In the genomic region with DNA sequence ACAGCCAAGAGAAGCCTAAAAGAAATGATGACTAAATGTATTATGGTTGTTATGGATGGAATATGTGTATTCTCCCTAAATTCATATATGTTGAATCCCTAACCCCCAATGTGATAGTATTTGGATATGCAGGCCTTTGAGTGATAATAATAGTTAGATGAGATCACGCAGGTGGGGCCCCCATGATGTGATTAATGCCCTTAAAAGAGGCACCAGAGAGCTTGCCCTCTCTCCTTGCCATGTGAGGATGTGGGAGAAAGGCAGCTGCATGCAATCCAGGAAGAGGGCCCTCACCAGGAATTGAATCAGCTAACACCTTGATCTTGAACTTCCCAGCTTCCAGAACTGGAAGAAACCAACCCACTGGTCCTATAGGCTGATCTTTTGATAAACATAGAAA, we compare ENCODE assay signal across 20 cellular contexts.
A peak's percentile ranks its signal among the peaks of the same experiment; 100 is the strongest.
DNase-seq lines count a peak whose midpoint lies in the region; ATAC-seq and TF ChIP-seq lines count a peak whose summit lies in the region.
"Had no signal": no experiment of that assay in that cellular context is flagged by ENCODE, and none has a peak within 500 bp of the region (broad histone marks: within the 10 kb centered on the region; RNA-seq: fewer than 3 reads in every experiment).

No MANE protein-coding gene starts in this region.

- no peak for ATAC-seq in HG02763 (IDR thresholded peaks at IDR 0.05; ENCODE audit: unreplicated experiment)
- ATAC-seq: GM12878, HCT116, HepG2 had no signal

- H3K9me3 Mint-ChIP-seq in glutamatergic neuron (ENCODE audit: unreplicated experiment) = peaks cover 18% of the 10 kb centered on the region

- H3K36me3 Mint-ChIP-seq in glutamatergic neuron (ENCODE audit: unreplicated experiment) = peaks cover 4% of the 10 kb centered on the region
- H3K36me3 Mint-ChIP-seq: CD14-positive monocyte; CD4-positive, alpha-beta memory T cell had no signal

- peaks cover 9% of the 10 kb centered on the region; the same call in 1 of the 2 replicates for H3K9me3 ChIP-seq in BLaER1
- peaks cover 11 to 34% (median 17%) of the 10 kb centered on the region in 11 experiments; a peak in 20 of 22 replicates for H3K9me3 ChIP-seq in BLaER1 treated with 17β-estradiol and CSF1 and Interleukin-3, amounts not matched to agents 10 nM and 100 nM (replicated peaks in 1 of 11)
- H3K9me3 ChIP-seq in HEK293 (ENCODE audit: control insufficient read depth, insufficient read depth, low read depth, low read length) = no peaks in the 10 kb centered on the region; the same call in 1 of the 2 replicates
- H3K9me3 ChIP-seq: BE2C had no signal

- peaks cover 39% of the 10 kb centered on the region for H3K4me1 Mint-ChIP-seq in glutamatergic neuron (ENCODE audit: low read depth, unreplicated experiment)
- H3K4me1 Mint-ChIP-seq: CD14-positive monocyte had no signal

- H3K36me3 ChIP-seq in BLaER1 = no peaks in the 10 kb centered on the region
- H3K36me3 ChIP-seq in BLaER1 treated with 17β-estradiol and CSF1 and Interleukin-3, amounts not matched to agents 10 nM and 100 nM = no peaks in the 10 kb centered on the region
- H3K36me3 ChIP-seq in HEK293 (ENCODE audit: control insufficient read depth in 2 of 2, insufficient read depth in 1 of 2, low read length in 2 of 2) = no peaks in the 10 kb centered on the region
- H3K36me3 ChIP-seq: BE2C had no signal

- H3K4me3 Mint-ChIP-seq in glutamatergic neuron (ENCODE audit: unreplicated experiment) = peak overlapping the region; percentile 66
- H3K4me3 Mint-ChIP-seq: CD14-positive monocyte; CD4-positive, alpha-beta memory T cell had no signal

- POLR2A ChIA-PET in HEK293 (lab: Yijun Ruan, JAX) = no interaction called here

- no peaks in the 10 kb centered on the region for H3K27me3 ChIP-seq in BLaER1
- H3K27me3 ChIP-seq in BLaER1 treated with 17β-estradiol and CSF1 and Interleukin-3, amounts not matched to agents 10 nM and 100 nM = no peaks in the 10 kb centered on the region
- H3K27me3 ChIP-seq: BE2C had no signal

- H3K4me3 ChIP-seq in BLaER1 (no peak overlapping the region), HEK293 (ENCODE audit: low read depth, low read length) (no peak overlapping the region)
- H3K4me3 ChIP-seq in BLaER1 treated with 17β-estradiol and CSF1 and Interleukin-3, amounts not matched to agents 10 nM and 100 nM = no peak overlapping the region
- H3K4me3 ChIP-seq: GM12878 had no signal

- H3K4me1 ChIP-seq in BLaER1 = peaks cover 14% of the 10 kb centered on the region
- H3K4me1 ChIP-seq in BLaER1 treated with 17β-estradiol and CSF1 and Interleukin-3, amounts not matched to agents 10 nM and 100 nM = peaks cover 6 to 26% (median 13%) of the 10 kb centered on the region in 10 experiments; a peak in 15 of 20 replicates
- no peaks in the 10 kb centered on the region; the same call in 1 of the 2 replicates for H3K4me1 ChIP-seq in HEK293 (ENCODE audit: control insufficient read depth, insufficient read depth, low read length)
- H3K4me1 ChIP-seq: BE2C had no signal

- H3K27ac Mint-ChIP-seq in glutamatergic neuron (ENCODE audit: unreplicated experiment) = peak overlapping the region; percentile 98
- H3K27ac Mint-ChIP-seq: CD14-positive monocyte had no signal

- no peak overlapping the region for H3K9ac ChIP-seq in BLaER1
- H3K9ac ChIP-seq in BLaER1 treated with 17β-estradiol and CSF1 and Interleukin-3, amounts not matched to agents 10 nM and 100 nM = no peak overlapping the region
- H3K9ac ChIP-seq: KMS-11 had no signal

- TF ChIP-seq CTCF in HEK293 (tag by site-specific recombination; IDR thresholded peaks at IDR 0.05) (no peak), glutamatergic neuron (IDR thresholded peaks at IDR 0.05; ENCODE audit: partially characterized antibody, unreplicated experiment) (no peak)

- H3K27me3 Mint-ChIP-seq in glutamatergic neuron (ENCODE audit: unreplicated experiment) = peaks cover 12% of the 10 kb centered on the region

- DNase-seq in glutamatergic neuron = no peak
- no peak for DNase-seq in NCI-H1436 (lab: John Stamatoyannopoulos, UW)
- no peak for DNase-seq in activated CD4-positive, alpha-beta T cell treated with anti-CD3 and anti-CD28 coated beads, Interleukin-2, amount 50 U/mL, for 4 hours
- DNase-seq: ACHN; BE2C; CD4-positive, alpha-beta memory T cell; DMS53; DND-41; EL; GOT3; H7 had no signal

- H3K4me2 ChIP-seq in BLaER1 = peak overlapping the region; percentile 20; the same call in 1 of the 2 replicates
- H3K4me2 ChIP-seq in BLaER1 treated with 17β-estradiol and CSF1 and Interleukin-3, amounts not matched to agents 10 nM and 100 nM = peak overlapping the region in 10 of 11 experiments; percentile 3 to 60 (median 46); a peak in 16 of 22 replicates
- H3K4me2 ChIP-seq: KMS-11 had no signal

- no peaks in the 10 kb centered on the region for H4K20me1 ChIP-seq in BLaER1
- H4K20me1 ChIP-seq in BLaER1 treated with 17β-estradiol and CSF1 and Interleukin-3, amounts not matched to agents 10 nM and 100 nM = no peaks in the 10 kb centered on the region

- CTCF ChIA-PET in HEK293 (lab: Yijun Ruan, JAX) = interaction anchor here (2.0 kb wide), 1 partner anchor 129 kb away, joined by 4 read pairs; no protein-coding TSS in a partner anchor

- no peak overlapping the region for H3K27ac ChIP-seq in BLaER1
- no peak overlapping the region for H3K27ac ChIP-seq in BLaER1 treated with 17β-estradiol and CSF1 and Interleukin-3, amounts not matched to agents 10 nM and 100 nM
- H3K27ac ChIP-seq in HEK293 (ENCODE audit: extremely low read depth, low read depth, low read length) = no peak overlapping the region
- H3K27ac ChIP-seq: KMS-11 had no signal

TF ChIP-seq in HEK293, 187 proteins besides CTCF, POLR2A, EP300 and RAD21:
- TF ChIP-seq, protein P1, sequence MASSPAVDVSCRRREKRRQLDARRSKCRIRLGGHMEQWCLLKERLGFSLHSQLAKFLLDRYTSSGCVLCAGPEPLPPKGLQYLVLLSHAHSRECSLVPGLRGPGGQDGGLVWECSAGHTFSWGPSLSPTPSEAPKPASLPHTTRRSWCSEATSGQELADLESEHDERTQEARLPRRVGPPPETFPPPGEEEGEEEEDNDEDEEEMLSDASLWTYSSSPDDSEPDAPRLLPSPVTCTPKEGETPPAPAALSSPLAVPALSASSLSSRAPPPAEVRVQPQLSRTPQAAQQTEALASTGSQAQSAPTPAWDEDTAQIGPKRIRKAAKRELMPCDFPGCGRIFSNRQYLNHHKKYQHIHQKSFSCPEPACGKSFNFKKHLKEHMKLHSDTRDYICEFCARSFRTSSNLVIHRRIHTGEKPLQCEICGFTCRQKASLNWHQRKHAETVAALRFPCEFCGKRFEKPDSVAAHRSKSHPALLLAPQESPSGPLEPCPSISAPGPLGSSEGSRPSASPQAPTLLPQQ (tag by site-specific recombination; IDR thresholded peaks at IDR 0.05) = peak; percentile 52; the same call in 1 of the 2 replicates
- TF ChIP-seq WT1 (tag by site-specific recombination; IDR thresholded peaks at IDR 0.05) = no peak
